1 cellular context compared by ENCODE assay signal in genomic region chr1:1494311-1494710, GRCh38. TPM values are rescaled to one million over a fixed set of nuclear protein-coding genes. Genes with fewer than 3 reads are reported as not detected.
"Had no signal": no experiment of that assay in that cellular context is flagged by ENCODE, and none has a peak within 500 bp of the region (broad histone marks: within the 10 kb centered on the region; RNA-seq: fewer than 3 reads in every experiment).

No MANE protein-coding gene starts in this region.

RNA-seq across cellular contexts. Expression of gene ATAD3C, which starts 44.8 kb away (rescaled TPM):
- total RNA-seq: vagina had no signal
